ENCODE assay signal across 26 cellular contexts in the genomic region with DNA sequence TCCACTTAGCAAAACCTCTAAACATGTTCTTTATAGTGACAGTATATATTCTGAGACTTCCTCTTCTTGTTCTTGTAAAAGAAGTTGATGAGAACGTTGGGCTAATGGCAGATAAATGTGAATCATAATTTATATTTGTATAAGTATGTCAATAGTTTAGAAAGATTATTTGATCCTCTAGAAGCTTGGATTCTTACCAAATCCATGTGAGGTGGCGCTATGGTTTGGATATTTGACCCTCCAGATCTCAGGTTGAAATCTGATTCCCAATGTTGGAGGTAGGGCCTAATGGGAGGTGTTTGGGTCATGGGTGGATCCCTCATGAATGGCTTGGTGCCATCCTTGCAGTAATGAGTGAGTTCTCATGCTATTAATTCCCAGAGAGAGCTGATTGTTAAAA. TPM values are rescaled to one million over a fixed set of nuclear protein-coding genes. Genes with fewer than 3 reads are reported as not detected.
"Had no signal": no experiment of that assay in that cellular context is flagged by ENCODE, and none has a peak within 500 bp of the region (broad histone marks: within the 10 kb centered on the region; RNA-seq: fewer than 3 reads in every experiment).

No MANE protein-coding gene starts in this region.

- H3K27ac ChIP-seq: breast epithelium, colonic mucosa had no signal

- H3K4me1 Mint-ChIP-seq: activated naive CD4-positive, alpha-beta T cell treated with anti-CD3 and anti-CD28 coated beads, Interleukin-2, amount 50 U/mL, for 24 hours had no signal

- H3K27ac Mint-ChIP-seq: activated CD8-positive, alpha-beta T cell treated with anti-CD3 and anti-CD28 coated beads, Interleukin-2, amount 10 ng/mL, durations not matched to agents 7 days and 5 days; activated naive CD4-positive, alpha-beta T cell treated with anti-CD3 and anti-CD28 coated beads, Interleukin-2, amount 50 U/mL, for 24 hours; activated T-cell treated with anti-CD3 and anti-CD28 coated beads, Interleukin-2, amount 50 U/mL, for 24 hours; activated T-helper 1 cell treated with anti-CD3 and anti-CD28 coated beads, Interleukin-12 subunit alpha, Interleukin-12 subunit beta, Interleukin-2, Interleukin-4 antibody, amounts not matched to agents 30 ng/mL and 10 ng/mL and 1 ng/mL, durations not matched to agents 14 hours and 24 hours and 36 hours; T-helper 1 cell treated with Interleukin-12 subunit alpha and Interleukin-12 subunit beta and Interleukin-4 antibody, amounts not matched to agents 30 μg/mL and 1 μg/mL, for 36 hours; WTC11 had no signal

- H3K36me3 ChIP-seq: breast epithelium, colonic mucosa had no signal

- H3K36me3 Mint-ChIP-seq: activated naive CD4-positive, alpha-beta T cell treated with anti-CD3 and anti-CD28 coated beads, Interleukin-2, amount 50 U/mL, for 24 hours; WTC11 had no signal

- FAIRE-seq: RCC 7860 had no signal

- H3K4me1 ChIP-seq: breast epithelium, colonic mucosa had no signal

- H3K4me3 Mint-ChIP-seq: activated CD8-positive, alpha-beta T cell treated with anti-CD3 and anti-CD28 coated beads, Interleukin-2, amount 10 ng/mL, durations not matched to agents 7 days and 5 days; activated naive CD4-positive, alpha-beta T cell treated with anti-CD3 and anti-CD28 coated beads, Interleukin-2, amount 50 U/mL, for 24 hours; activated T-cell treated with anti-CD3 and anti-CD28 coated beads, Interleukin-2, amount 50 U/mL, for 24 hours; activated T-helper 1 cell treated with anti-CD3 and anti-CD28 coated beads, Interleukin-12 subunit alpha, Interleukin-12 subunit beta, Interleukin-2, Interleukin-4 antibody, amounts not matched to agents 30 ng/mL and 10 ng/mL and 1 ng/mL, durations not matched to agents 14 hours and 24 hours and 36 hours; T-helper 1 cell treated with Interleukin-12 subunit alpha and Interleukin-12 subunit beta and Interleukin-4 antibody, amounts not matched to agents 30 μg/mL and 1 μg/mL, for 36 hours; WTC11 had no signal

- H3K4me3 ChIP-seq: breast epithelium, colonic mucosa had no signal

- DNase-seq: activated CD4-positive, alpha-beta T cell treated with anti-CD3 and anti-CD28 coated beads for 48 hours; activated CD4-positive, alpha-beta T cell treated with anti-CD3 and anti-CD28 coated beads, Interleukin-2, amount 50 U/mL, for 4 hours; activated CD4-positive, CD25-positive, alpha-beta regulatory T cell treated with anti-CD3 and anti-CD28 coated beads, Interleukin-2, amount 50 U/mL, for 72 hours; activated CD8-positive, alpha-beta memory T cell treated with anti-CD3 and anti-CD28 coated beads, Interleukin-2, amount 50 U/mL, for 48 hours; activated CD8-positive, alpha-beta T cell treated with anti-CD3 and anti-CD28 coated beads, Interleukin-2, amount 10 ng/mL, durations not matched to agents 7 days and 5 days; activated effector memory CD4-positive, alpha-beta T cell treated with Interleukin-2 at 50 U/mL for 16 hours; activated naive CD4-positive, alpha-beta T cell; activated T-cell treated with anti-CD3 and anti-CD28 coated beads, Interleukin-2, amount 50 U/mL, for 24 hours; aorta; caudate nucleus; colonic mucosa; Kasumi-1; KBM-7; NCI-H1105 treated with DMSO at 0.1 percent for 48 hours; NCI-H1436 treated with DMSO at 0.1 percent for 48 hours; NCI-H187; NCI-H524; NCI-H82; SHP77 treated with DMSO at 0.1 percent for 48 hours had no signal

- H3K9me3 Mint-ChIP-seq: activated naive CD4-positive, alpha-beta T cell treated with anti-CD3 and anti-CD28 coated beads, Interleukin-2, amount 50 U/mL, for 24 hours; activated T-cell treated with anti-CD3 and anti-CD28 coated beads, Interleukin-2, amount 50 U/mL, for 24 hours; activated T-helper 1 cell treated with anti-CD3 and anti-CD28 coated beads, Interleukin-12 subunit alpha, Interleukin-12 subunit beta, Interleukin-2, Interleukin-4 antibody, amounts not matched to agents 30 ng/mL and 10 ng/mL and 1 ng/mL, durations not matched to agents 14 hours and 24 hours and 36 hours; T-helper 1 cell treated with Interleukin-12 subunit alpha and Interleukin-12 subunit beta and Interleukin-4 antibody, amounts not matched to agents 30 μg/mL and 1 μg/mL, for 36 hours had no signal

- H3K9me3 ChIP-seq: breast epithelium, colonic mucosa had no signal

- ATAC-seq: activated CD8-positive, alpha-beta T cell treated with anti-CD3 and anti-CD28 coated beads, Interleukin-2, amount 10 ng/mL, durations not matched to agents 7 days and 5 days; WTC11 had no signal

- H3K27me3 ChIP-seq: breast epithelium, colonic mucosa had no signal

RNA-seq across cellular contexts. Expression of gene SCN1A, which starts 29.8 kb away (rescaled TPM):
- total RNA-seq: activated CD8-positive, alpha-beta T cell treated with anti-CD3 and anti-CD28 coated beads, Interleukin-2, amount 10 ng/mL, durations not matched to agents 7 days and 5 days; activated T-helper 1 cell treated with anti-CD3 and anti-CD28 coated beads, Interleukin-12 subunit alpha, Interleukin-12 subunit beta, Interleukin-2, Interleukin-4 antibody, amounts not matched to agents 30 ng/mL and 10 ng/mL and 1 ng/mL, durations not matched to agents 14 hours and 24 hours and 36 hours; aorta; breast epithelium; M059J had no signal
- polyA plus RNA-seq: aorta had no signal
